1 cellular context compared by ENCODE assay signal in the genomic region with DNA sequence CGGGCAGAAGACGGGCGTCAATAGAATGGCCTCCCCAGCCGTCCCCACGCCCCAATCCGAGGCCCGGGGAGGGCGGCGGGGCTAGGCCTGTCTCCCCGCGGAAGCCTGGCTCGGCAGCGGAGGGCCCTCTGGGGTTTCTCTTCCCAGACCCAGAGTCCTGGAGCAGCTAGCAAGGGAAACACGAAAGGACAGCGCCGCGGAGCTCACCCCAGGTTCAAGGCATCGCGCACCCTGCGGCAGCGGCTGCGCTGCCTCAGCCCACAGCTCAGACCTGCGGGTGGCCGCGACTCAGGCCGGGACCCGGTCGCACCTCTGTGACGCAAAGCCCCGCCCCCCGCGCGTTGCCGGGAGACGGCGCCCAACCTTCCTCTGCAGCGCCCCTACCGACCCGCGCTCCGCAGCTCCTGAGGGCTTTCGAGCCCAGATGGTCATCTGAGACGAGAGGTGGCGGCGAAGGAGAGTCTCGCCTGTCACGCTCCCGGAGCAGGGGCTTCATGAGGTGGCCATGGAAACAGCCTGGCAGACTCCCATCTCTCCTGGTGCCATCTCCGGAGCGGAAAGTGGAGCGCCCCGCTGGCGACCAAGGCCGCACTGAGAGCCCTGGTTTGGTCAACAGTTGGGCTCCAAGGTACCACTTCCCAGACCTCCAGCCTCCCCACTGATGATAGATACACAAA.
TF ChIP-seq lines count a peak whose summit lies in the region.

TSS of gene RNF141 (minus strand) at position 273 of the 677 bp plus-strand sequence. CDS start 7,029 bp downstream, outside the sequence.

TF ChIP-seq in HepG2, 621 proteins besides CTCF, POLR2A, EP300 and RAD21 (continued from another document and continues in another):
- no peak for TF ChIP-seq KAT2B (IDR thresholded peaks at IDR 0.05; ENCODE audit: borderline replicate concordance, low read depth, low read length)
- TF ChIP-seq THYN1 (CRISPR knock-in tag; IDR thresholded peaks at IDR 0.05; ENCODE audit: borderline replicate concordance, low read depth), result no peak
- TF ChIP-seq ZNF30 (CRISPR knock-in tag; IDR thresholded peaks at IDR 0.05), result no peak
- no peak for TF ChIP-seq DPF2 (CRISPR knock-in tag; IDR thresholded peaks at IDR 0.05; ENCODE audit: borderline replicate concordance, low read depth)
- no peak for TF ChIP-seq NCOA5 (CRISPR knock-in tag; IDR thresholded peaks at IDR 0.05)
- TF ChIP-seq, protein P1, sequence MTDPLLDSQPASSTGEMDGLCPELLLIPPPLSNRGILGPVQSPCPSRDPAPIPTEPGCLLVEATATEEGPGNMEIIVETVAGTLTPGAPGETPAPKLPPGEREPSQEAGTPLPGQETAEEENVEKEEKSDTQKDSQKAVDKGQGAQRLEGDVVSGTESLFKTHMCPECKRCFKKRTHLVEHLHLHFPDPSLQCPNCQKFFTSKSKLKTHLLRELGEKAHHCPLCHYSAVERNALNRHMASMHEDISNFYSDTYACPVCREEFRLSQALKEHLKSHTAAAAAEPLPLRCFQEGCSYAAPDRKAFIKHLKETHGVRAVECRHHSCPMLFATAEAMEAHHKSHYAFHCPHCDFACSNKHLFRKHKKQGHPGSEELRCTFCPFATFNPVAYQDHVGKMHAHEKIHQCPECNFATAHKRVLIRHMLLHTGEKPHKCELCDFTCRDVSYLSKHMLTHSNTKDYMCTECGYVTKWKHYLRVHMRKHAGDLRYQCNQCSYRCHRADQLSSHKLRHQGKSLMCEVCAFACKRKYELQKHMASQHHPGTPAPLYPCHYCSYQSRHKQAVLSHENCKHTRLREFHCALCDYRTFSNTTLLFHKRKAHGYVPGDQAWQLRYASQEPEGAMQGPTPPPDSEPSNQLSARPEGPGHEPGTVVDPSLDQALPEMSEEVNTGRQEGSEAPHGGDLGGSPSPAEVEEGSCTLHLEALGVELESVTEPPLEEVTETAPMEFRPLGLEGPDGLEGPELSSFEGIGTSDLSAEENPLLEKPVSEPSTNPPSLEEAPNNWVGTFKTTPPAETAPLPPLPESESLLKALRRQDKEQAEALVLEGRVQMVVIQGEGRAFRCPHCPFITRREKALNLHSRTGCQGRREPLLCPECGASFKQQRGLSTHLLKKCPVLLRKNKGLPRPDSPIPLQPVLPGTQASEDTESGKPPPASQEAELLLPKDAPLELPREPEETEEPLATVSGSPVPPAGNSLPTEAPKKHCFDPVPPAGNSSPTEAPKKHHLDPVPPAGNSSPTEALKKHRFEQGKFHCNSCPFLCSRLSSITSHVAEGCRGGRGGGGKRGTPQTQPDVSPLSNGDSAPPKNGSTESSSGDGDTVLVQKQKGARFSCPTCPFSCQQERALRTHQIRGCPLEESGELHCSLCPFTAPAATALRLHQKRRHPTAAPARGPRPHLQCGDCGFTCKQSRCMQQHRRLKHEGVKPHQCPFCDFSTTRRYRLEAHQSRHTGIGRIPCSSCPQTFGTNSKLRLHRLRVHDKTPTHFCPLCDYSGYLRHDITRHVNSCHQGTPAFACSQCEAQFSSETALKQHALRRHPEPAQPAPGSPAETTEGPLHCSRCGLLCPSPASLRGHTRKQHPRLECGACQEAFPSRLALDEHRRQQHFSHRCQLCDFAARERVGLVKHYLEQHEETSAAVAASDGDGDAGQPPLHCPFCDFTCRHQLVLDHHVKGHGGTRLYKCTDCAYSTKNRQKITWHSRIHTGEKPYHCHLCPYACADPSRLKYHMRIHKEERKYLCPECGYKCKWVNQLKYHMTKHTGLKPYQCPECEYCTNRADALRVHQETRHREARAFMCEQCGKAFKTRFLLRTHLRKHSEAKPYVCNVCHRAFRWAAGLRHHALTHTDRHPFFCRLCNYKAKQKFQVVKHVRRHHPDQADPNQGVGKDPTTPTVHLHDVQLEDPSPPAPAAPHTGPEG (CRISPR knock-in tag; IDR thresholded peaks at IDR 0.05), result peak; percentile 81
- TF ChIP-seq ASH2L (IDR thresholded peaks at IDR 0.05; ENCODE audit: insufficient read length, low read depth, low read length), result peak; percentile 71
- 0 out of 2 replicates have a peak, but pooled peaks have one; percentile 35 for TF ChIP-seq HOXD1 (CRISPR knock-in tag; IDR thresholded peaks at IDR 0.05)
- no peak for TF ChIP-seq NBN (conservative IDR thresholded peaks at IDR 0.05)
- TF ChIP-seq ZNF678 (CRISPR knock-in tag; IDR thresholded peaks at IDR 0.05), result no peak
- peak; percentile 65 for TF ChIP-seq CBX5 (CRISPR knock-in tag; IDR thresholded peaks at IDR 0.05; ENCODE audit: borderline replicate concordance)
- TF ChIP-seq NFE2L1 (CRISPR knock-in tag; IDR thresholded peaks at IDR 0.05; ENCODE audit: borderline replicate concordance), result no peak; the same call in 1 of the 2 replicates
- TF ChIP-seq FOSL1 (CRISPR knock-in tag; IDR thresholded peaks at IDR 0.05; ENCODE audit: borderline replicate concordance), result no peak
- TF ChIP-seq ZNF841 (CRISPR knock-in tag; IDR thresholded peaks at IDR 0.05; ENCODE audit: borderline replicate concordance), result no peak
- no peak for TF ChIP-seq SMAD3 (CRISPR knock-in tag; IDR thresholded peaks at IDR 0.05)
- no peak for TF ChIP-seq REXO4 (CRISPR knock-in tag; IDR thresholded peaks at IDR 0.05; ENCODE audit: borderline replicate concordance)
- TF ChIP-seq ONECUT2 (CRISPR knock-in tag; IDR thresholded peaks at IDR 0.05), result no peak
- TF ChIP-seq MXD3 (CRISPR knock-in tag; IDR thresholded peaks at IDR 0.05), result peak; percentile 84
- peak; percentile 95 for TF ChIP-seq CREB1 (IDR thresholded peaks at IDR 0.05)
- TF ChIP-seq CREB1 (CRISPR knock-in tag; IDR thresholded peaks at IDR 0.05), result peak; percentile 97
- peak; percentile 73 for TF ChIP-seq ATF7-NPFF (CRISPR knock-in tag; IDR thresholded peaks at IDR 0.05; ENCODE audit: low read depth)
- TF ChIP-seq CREB3 (CRISPR knock-in tag; IDR thresholded peaks at IDR 0.05), result no peak; the same call in 1 of the 2 replicates
- no peak for TF ChIP-seq MED8 (CRISPR knock-in tag; IDR thresholded peaks at IDR 0.05; ENCODE audit: insufficient replicate concordance)
- no peak for TF ChIP-seq TBX3 (IDR thresholded peaks at IDR 0.05; ENCODE audit: borderline replicate concordance)
- TF ChIP-seq ZNF609 (CRISPR knock-in tag; IDR thresholded peaks at IDR 0.05; ENCODE audit: borderline replicate concordance), result no peak
- TF ChIP-seq, protein P2, sequence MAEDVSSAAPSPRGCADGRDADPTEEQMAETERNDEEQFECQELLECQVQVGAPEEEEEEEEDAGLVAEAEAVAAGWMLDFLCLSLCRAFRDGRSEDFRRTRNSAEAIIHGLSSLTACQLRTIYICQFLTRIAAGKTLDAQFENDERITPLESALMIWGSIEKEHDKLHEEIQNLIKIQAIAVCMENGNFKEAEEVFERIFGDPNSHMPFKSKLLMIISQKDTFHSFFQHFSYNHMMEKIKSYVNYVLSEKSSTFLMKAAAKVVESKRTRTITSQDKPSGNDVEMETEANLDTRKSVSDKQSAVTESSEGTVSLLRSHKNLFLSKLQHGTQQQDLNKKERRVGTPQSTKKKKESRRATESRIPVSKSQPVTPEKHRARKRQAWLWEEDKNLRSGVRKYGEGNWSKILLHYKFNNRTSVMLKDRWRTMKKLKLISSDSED (CRISPR knock-in tag; IDR thresholded peaks at IDR 0.05), result no peak
- no peak for TF ChIP-seq REL (CRISPR knock-in tag; conservative IDR thresholded peaks at IDR 0.05)
- no peak for TF ChIP-seq ATF7 (IDR thresholded peaks at IDR 0.05)
- no peak for TF ChIP-seq ATF7 (CRISPR knock-in tag; IDR thresholded peaks at IDR 0.05)
- TF ChIP-seq ELF3 (CRISPR knock-in tag; IDR thresholded peaks at IDR 0.05), result peak; percentile 61; the same call in 1 of the 2 replicates
- no peak for TF ChIP-seq ZNF432 (CRISPR knock-in tag; IDR thresholded peaks at IDR 0.05; ENCODE audit: borderline replicate concordance)
- TF ChIP-seq PREB (CRISPR knock-in tag; IDR thresholded peaks at IDR 0.05), result no peak
- no peak for TF ChIP-seq ZNF3 (CRISPR knock-in tag; IDR thresholded peaks at IDR 0.05)
- TF ChIP-seq MXD1 (CRISPR knock-in tag; IDR thresholded peaks at IDR 0.05), result peak; percentile 81
- TF ChIP-seq, protein P3, sequence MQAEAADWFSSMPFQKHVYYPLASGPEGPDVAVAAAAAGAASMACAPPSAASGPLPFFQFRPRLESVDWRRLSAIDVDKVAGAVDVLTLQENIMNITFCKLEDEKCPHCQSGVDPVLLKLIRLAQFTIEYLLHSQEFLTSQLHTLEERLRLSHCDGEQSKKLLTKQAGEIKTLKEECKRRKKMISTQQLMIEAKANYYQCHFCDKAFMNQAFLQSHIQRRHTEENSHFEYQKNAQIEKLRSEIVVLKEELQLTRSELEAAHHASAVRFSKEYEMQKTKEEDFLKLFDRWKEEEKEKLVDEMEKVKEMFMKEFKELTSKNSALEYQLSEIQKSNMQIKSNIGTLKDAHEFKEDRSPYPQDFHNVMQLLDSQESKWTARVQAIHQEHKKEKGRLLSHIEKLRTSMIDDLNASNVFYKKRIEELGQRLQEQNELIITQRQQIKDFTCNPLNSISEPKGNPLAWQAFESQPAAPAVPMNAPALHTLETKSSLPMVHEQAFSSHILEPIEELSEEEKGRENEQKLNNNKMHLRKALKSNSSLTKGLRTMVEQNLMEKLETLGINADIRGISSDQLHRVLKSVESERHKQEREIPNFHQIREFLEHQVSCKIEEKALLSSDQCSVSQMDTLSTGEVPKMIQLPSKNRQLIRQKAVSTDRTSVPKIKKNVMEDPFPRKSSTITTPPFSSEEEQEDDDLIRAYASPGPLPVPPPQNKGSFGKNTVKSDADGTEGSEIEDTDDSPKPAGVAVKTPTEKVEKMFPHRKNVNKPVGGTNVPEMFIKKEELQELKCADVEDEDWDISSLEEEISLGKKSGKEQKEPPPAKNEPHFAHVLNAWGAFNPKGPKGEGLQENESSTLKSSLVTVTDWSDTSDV (CRISPR knock-in tag; IDR thresholded peaks at IDR 0.05), result no peak
- peak; percentile 98 for TF ChIP-seq MXI1 (IDR thresholded peaks at IDR 0.05; ENCODE audit: borderline replicate concordance, low read depth, low read length)
- no peak for TF ChIP-seq ZNF75D (CRISPR knock-in tag; IDR thresholded peaks at IDR 0.05; ENCODE audit: borderline replicate concordance)
- TF ChIP-seq, protein P4, sequence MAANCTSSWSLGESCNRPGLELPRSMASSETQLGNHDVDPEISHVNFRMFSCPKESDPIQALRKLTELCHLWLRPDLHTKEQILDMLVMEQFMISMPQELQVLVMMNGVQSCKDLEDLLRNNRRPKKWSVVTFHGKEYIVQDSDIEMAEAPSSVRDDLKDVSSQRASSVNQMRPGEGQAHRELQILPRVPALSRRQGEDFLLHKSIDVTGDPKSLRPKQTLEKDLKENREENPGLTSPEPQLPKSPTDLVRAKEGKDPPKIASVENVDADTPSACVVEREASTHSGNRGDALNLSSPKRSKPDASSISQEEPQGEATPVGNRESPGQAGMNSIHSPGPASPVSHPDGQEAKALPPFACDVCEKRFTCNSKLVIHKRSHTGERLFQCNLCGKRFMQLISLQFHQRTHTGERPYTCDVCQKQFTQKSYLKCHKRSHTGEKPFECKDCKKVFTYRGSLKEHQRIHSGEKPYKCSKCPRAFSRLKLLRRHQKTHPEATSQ (CRISPR knock-in tag; IDR thresholded peaks at IDR 0.05; ENCODE audit: borderline replicate concordance), result no peak
- TF ChIP-seq ZNF234 (CRISPR knock-in tag; conservative IDR thresholded peaks at IDR 0.05), result no peak
